9 cellular contexts compared by ENCODE assay signal in the genomic region with DNA sequence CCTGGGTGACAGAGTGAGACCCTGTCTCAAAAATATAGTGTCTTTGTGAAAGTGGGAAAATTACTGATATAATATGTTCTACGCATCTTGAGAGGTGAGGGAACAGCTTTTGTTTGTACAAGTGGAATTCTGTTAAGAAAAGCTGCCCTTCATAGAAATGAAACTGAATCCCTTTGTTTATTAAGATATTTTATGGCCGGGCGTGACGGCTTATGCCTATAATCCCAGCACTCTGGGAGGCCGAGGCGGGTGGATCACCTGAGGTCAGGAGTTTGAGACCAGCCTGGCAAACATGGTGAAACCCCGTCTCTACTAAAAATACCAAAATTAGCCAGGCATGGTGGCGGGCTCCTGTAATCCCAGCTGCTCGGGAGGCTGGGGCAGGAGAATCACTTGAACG. TPM values are rescaled to one million over a fixed set of nuclear protein-coding genes. Genes with fewer than 3 reads are reported as not detected.
"Had no signal": no experiment of that assay in that cellular context is flagged by ENCODE, and none has a peak within 500 bp of the region (broad histone marks: within the 10 kb centered on the region; RNA-seq: fewer than 3 reads in every experiment).

No MANE protein-coding gene starts in this region.

RNA-seq across cellular contexts. Expression of a gene that starts 50.9 kb away (rescaled TPM):
- total RNA-seq: left cardiac atrium, lower lobe of right lung, mammary epithelial cell, natural killer cell, osteocyte, psoas muscle, sigmoid colon, smooth muscle cell had no signal
- polyA plus RNA-seq: keratinocyte had no signal
